In genomic region chr2:197949224-197949623, GRCh38 we compare ENCODE assay signal across 30 cellular contexts.
"Had no signal": no experiment of that assay in that cellular context is flagged by ENCODE, and none has a peak within 500 bp of the region (broad histone marks: within the 10 kb centered on the region; RNA-seq: fewer than 3 reads in every experiment).

No MANE protein-coding gene starts in this region.

- H3K4me3 Mint-ChIP-seq: immature natural killer cell; memory B cell; naive thymus-derived CD8-positive, alpha-beta T cell; nephron progenitor cell; neural progenitor cell; stimulated activated naive B cell treated with anti-CD40 and anti-IgM and Interleukin-4, amounts not matched to agents 10 μg/mL and 1 μg/mL and 100 μg/mL, for 72 hours had no signal

- H3K4me1 Mint-ChIP-seq: immature natural killer cell; memory B cell; stimulated activated naive B cell treated with anti-CD40 and anti-IgM and Interleukin-4, amounts not matched to agents 10 μg/mL and 1 μg/mL and 100 μg/mL, for 72 hours had no signal

- H3K9me3 ChIP-seq: left lung, mucosa of descending colon, neutrophil, psoas muscle, right lobe of liver, stomach, testis, thyroid gland, transverse colon, upper lobe of left lung, vagina had no signal

- H3K4me3 ChIP-seq: left lung, lung, mucosa of descending colon, neural progenitor cell, psoas muscle, right lobe of liver, smooth muscle cell, stomach, testis, thyroid gland, transverse colon, upper lobe of left lung, vagina had no signal

- H3K4me1 ChIP-seq: left lung, right lobe of liver, testis had no signal

- H3K27ac Mint-ChIP-seq: immature natural killer cell; memory B cell; nephron progenitor cell; neural progenitor cell; stimulated activated naive B cell treated with anti-CD40 and anti-IgM and Interleukin-4, amounts not matched to agents 10 μg/mL and 1 μg/mL and 100 μg/mL, for 72 hours had no signal

- H3K27me3 Mint-ChIP-seq: naive thymus-derived CD8-positive, alpha-beta T cell had no signal

- ATAC-seq: left colon; left lung; mucosa of descending colon; naive thymus-derived CD8-positive, alpha-beta T cell; psoas muscle; right lobe of liver; stimulated activated naive B cell treated with anti-CD40 and anti-IgM and Interleukin-4, amounts not matched to agents 10 μg/mL and 1 μg/mL and 100 μg/mL, for 72 hours; stimulated activated naive CD8-positive, alpha-beta T cell treated with anti-CD3 and anti-CD28 coated beads, Interleukin-15, Interleukin-2, amounts not matched to agents 100 U/mL and 50 U/mL, for 24 hours had no signal

- H3K9me3 Mint-ChIP-seq: immature natural killer cell, memory B cell, nephron progenitor cell, neural progenitor cell had no signal

- H3K27ac ChIP-seq: left lung, neural progenitor cell, neutrophil, parathyroid adenoma, psoas muscle, right lobe of liver, stomach, testis, thyroid gland, transverse colon, upper lobe of left lung, vagina had no signal

- FAIRE-seq: islet of Langerhans, kidney had no signal

- H3K36me3 Mint-ChIP-seq: immature natural killer cell; memory B cell; neural progenitor cell; stimulated activated naive B cell treated with anti-CD40 and anti-IgM and Interleukin-4, amounts not matched to agents 10 μg/mL and 1 μg/mL and 100 μg/mL, for 72 hours had no signal

- H3K27me3 ChIP-seq: left lung, neural progenitor cell, right lobe of liver, stomach, testis, thyroid gland, transverse colon, upper lobe of left lung, vagina had no signal

- DNase-seq: hypothalamus; immature natural killer cell; kidney; left colon; left lung; midbrain; mucosa of descending colon; naive thymus-derived CD8-positive, alpha-beta T cell; nephron progenitor cell; occipital lobe; psoas muscle; right lobe of liver; stimulated activated CD4-positive, alpha-beta T cell treated with anti-CD3 and anti-CD28 coated beads, Interleukin-15, amount 100 ng/mL, for 24 hours; stimulated activated CD4-positive, alpha-beta T cell treated with anti-CD3 and anti-CD28 coated beads, Interleukin-2, amount 100 ng/mL, for 24 hours; stimulated activated CD4-positive, alpha-beta T cell treated with anti-CD3 and anti-CD28 coated beads, Interleukin-4, amount 100 ng/mL, for 1 hour; stimulated activated naive B cell treated with anti-CD40 and anti-IgM and Interleukin-4, amounts not matched to agents 10 μg/mL and 1 μg/mL and 100 μg/mL, for 72 hours; stimulated activated naive CD8-positive, alpha-beta T cell treated with anti-CD3 and anti-CD28 coated beads, Interleukin-15, Interleukin-2, amounts not matched to agents 100 U/mL and 50 U/mL, for 24 hours; stomach; testis; thyroid gland; transverse colon; upper lobe of left lung had no signal

- H3K4me2 ChIP-seq: neural progenitor cell, smooth muscle cell had no signal

- H2AFZ ChIP-seq: neural progenitor cell, parathyroid adenoma had no signal

- H3K9ac ChIP-seq: neural progenitor cell, parathyroid adenoma had no signal

- H3K36me3 ChIP-seq: left lung, neural progenitor cell, neutrophil, right lobe of liver, stomach, thyroid gland, transverse colon, upper lobe of left lung, vagina had no signal
